21 cellular contexts compared by ENCODE assay signal in genomic region chr2:31415421-31415820, GRCh38. TPM values are rescaled to one million over a fixed set of nuclear protein-coding genes. Genes with fewer than 3 reads are reported as not detected.
DNase-seq lines count a peak whose midpoint lies in the region; TF ChIP-seq lines count a peak whose summit lies in the region.
"Had no signal": no experiment of that assay in that cellular context is flagged by ENCODE, and none has a peak within 500 bp of the region (broad histone marks: within the 10 kb centered on the region; RNA-seq: fewer than 3 reads in every experiment).

No MANE protein-coding gene starts in this region.

- peak overlapping the region; percentile 62 for H3K27ac Mint-ChIP-seq in neural crest cell (ENCODE audit: unreplicated experiment)
- H3K27ac Mint-ChIP-seq: nephron had no signal

- H3K27ac ChIP-seq in epithelial cell of prostate, result peak overlapping the region; percentile 67
- no peak overlapping the region for H3K27ac ChIP-seq in effector memory CD4-positive, alpha-beta T cell (ENCODE audit: insufficient read depth, low read length, poor library complexity, severe bottlenecking)
- H3K27ac ChIP-seq: gastrocnemius medialis, tibial artery had no signal

- H3K4me3 Mint-ChIP-seq in neural crest cell, result no peak overlapping the region
- H3K4me3 Mint-ChIP-seq: nephron had no signal

- no peaks in the 10 kb centered on the region for H3K27me3 ChIP-seq in BJ (ENCODE audit: control insufficient read depth, insufficient read depth, low read length)
- H3K27me3 ChIP-seq in effector memory CD4-positive, alpha-beta T cell (replicated peaks; ENCODE audit: control insufficient read depth, insufficient read depth, low read length, poor library complexity, severe bottlenecking), result no peaks in the 10 kb centered on the region
- H3K27me3 ChIP-seq: body of pancreas, gastrocnemius medialis, tibial artery had no signal

- POLR2A ChIA-PET in BJ (lab: Charles Lee), result no interaction called here

- peak; percentile 82 for DNase-seq in BJ (ENCODE audit: low read depth)
- peak; percentile 27 for DNase-seq in M059J (ENCODE audit: low read depth)
- DNase-seq in epithelial cell of prostate (ENCODE audit: low read depth, low spot score), result no peak
- no peak for DNase-seq in neural crest cell (ENCODE audit: low read depth, low spot score)
- no peak for DNase-seq in activated T-cell treated with anti-CD3 and anti-CD28 coated beads for 4 hours
- DNase-seq in effector memory CD4-positive, alpha-beta T cell, result no peak
- DNase-seq in stimulated activated CD4-positive, alpha-beta T cell treated with anti-CD3 and anti-CD28 coated beads, Interleukin-4, amount 100 ng/mL, for 4 hours, result no peak
- DNase-seq in NCI-H2196 treated with DMSO at 0.1 percent for 48 hours (lab: John Stamatoyannopoulos, UW; ENCODE audit: unreplicated experiment), result no peak
- DNase-seq: activated CD4-positive, alpha-beta T cell treated with anti-CD3 and anti-CD28 coated beads for 48 hours; activated CD8-positive, alpha-beta memory T cell treated with anti-CD3 and anti-CD28 coated beads, Interleukin-2, amount 50 U/mL, for 4 hours; activated effector memory CD4-positive, alpha-beta T cell treated with Interleukin-2 at 50 U/mL for 16 hours; gastrocnemius medialis; midbrain; NCI-H526; stimulated activated CD4-positive, alpha-beta T cell treated with anti-CD3 and anti-CD28 coated beads, Interleukin-2, amount 100 ng/mL, for 48 hours; stimulated activated naive CD8-positive, alpha-beta T cell treated with anti-CD3 and anti-CD28 coated beads, Interleukin-15, Interleukin-2, amounts not matched to agents 100 U/mL and 50 U/mL, for 24 hours; tibial artery had no signal

- H3K27me3 Mint-ChIP-seq in neural crest cell (ENCODE audit: low read depth), result peaks cover 9% of the 10 kb centered on the region

- peaks cover 7% of the 10 kb centered on the region for H3K4me1 ChIP-seq in effector memory CD4-positive, alpha-beta T cell (ENCODE audit: control insufficient read depth, insufficient read depth, low read length, poor library complexity, severe bottlenecking)
- H3K4me1 ChIP-seq: gastrocnemius medialis, tibial artery had no signal

- peaks cover 10% of the 10 kb centered on the region for H3K9me3 Mint-ChIP-seq in neural crest cell

- peaks cover 9% of the 10 kb centered on the region for H3K9me3 ChIP-seq in effector memory CD4-positive, alpha-beta T cell (ENCODE audit: control insufficient read depth, low read length)
- H3K9me3 ChIP-seq: body of pancreas had no signal

- H3K4me3 ChIP-seq in BJ (ENCODE audit: low read depth, low read length), result no peak overlapping the region
- H3K4me3 ChIP-seq in effector memory CD4-positive, alpha-beta T cell (ENCODE audit: insufficient read depth, low read depth, low read length, poor library complexity, severe bottlenecking), result no peak overlapping the region
- H3K4me3 ChIP-seq: body of pancreas, smooth muscle cell, tibial artery had no signal

- CTCF ChIA-PET in BJ (lab: Yijun Ruan, JAX), result interaction anchor here (2.3 kb wide), 1 partner anchor 82 kb away, joined by 8 read pairs; no protein-coding TSS in a partner anchor

- H3K4me1 Mint-ChIP-seq in neural crest cell, result no peaks in the 10 kb centered on the region

- H3K36me3 ChIP-seq in BJ (ENCODE audit: control insufficient read depth, insufficient read depth, low read length), result no peaks in the 10 kb centered on the region
- H3K36me3 ChIP-seq in effector memory CD4-positive, alpha-beta T cell (ENCODE audit: control insufficient read depth, insufficient read depth, low read length), result no peaks in the 10 kb centered on the region
- H3K36me3 ChIP-seq: gastrocnemius medialis, tibial artery had no signal

- H3K36me3 Mint-ChIP-seq in neural crest cell (ENCODE audit: low read depth), result no peaks in the 10 kb centered on the region

- TF ChIP-seq CTCF in BJ (IDR thresholded peaks at IDR 0.05; ENCODE audit: insufficient read depth, low read depth, low read length) (no peak), neural crest cell (conservative IDR thresholded peaks at IDR 0.05) (no peak)

RNA-seq across cellular contexts. Expression of gene XDH, which starts 0.9 kb away (rescaled TPM):
- 0.47 and 0.69 TPM in 2 replicates for polyA plus RNA-seq in BJ (2011; rRNA removed)
- polyA minus RNA-seq in BJ (2011; rRNA and poly(A)+ RNA removed), result 0.62 and 1.3 TPM in 2 replicates
- total RNA-seq in M059J (2014; rRNA removed; shearing (Covaris generic)), result 0.89 TPM in 1 of 2 replicates, not detected in the other
- total RNA-seq in neural crest cell, result 0.75 and 1.5 TPM in 2 replicates
- total RNA-seq: posterior vena cava had no signal

Comparison
In these comparisons a context has a peak if more than half of its experiments do, and no peak if none do; other contexts are left out.
1. DNase-seq: peak in BJ (single experiment) and M059J (single experiment); none in epithelial cell of prostate (single experiment), neural crest cell (single experiment), activated T-cell treated with anti-CD3 and anti-CD28 coated beads for 4 hours (single experiment), effector memory CD4-positive, alpha-beta T cell (0 of 3), stimulated activated CD4-positive, alpha-beta T cell treated with anti-CD3 and anti-CD28 coated beads, Interleukin-4, amount 100 ng/mL, for 4 hours (0 of 2) and NCI-H2196 treated with DMSO at 0.1 percent for 48 hours (single experiment).